14 cellular contexts compared by ENCODE assay signal in the genomic region with DNA sequence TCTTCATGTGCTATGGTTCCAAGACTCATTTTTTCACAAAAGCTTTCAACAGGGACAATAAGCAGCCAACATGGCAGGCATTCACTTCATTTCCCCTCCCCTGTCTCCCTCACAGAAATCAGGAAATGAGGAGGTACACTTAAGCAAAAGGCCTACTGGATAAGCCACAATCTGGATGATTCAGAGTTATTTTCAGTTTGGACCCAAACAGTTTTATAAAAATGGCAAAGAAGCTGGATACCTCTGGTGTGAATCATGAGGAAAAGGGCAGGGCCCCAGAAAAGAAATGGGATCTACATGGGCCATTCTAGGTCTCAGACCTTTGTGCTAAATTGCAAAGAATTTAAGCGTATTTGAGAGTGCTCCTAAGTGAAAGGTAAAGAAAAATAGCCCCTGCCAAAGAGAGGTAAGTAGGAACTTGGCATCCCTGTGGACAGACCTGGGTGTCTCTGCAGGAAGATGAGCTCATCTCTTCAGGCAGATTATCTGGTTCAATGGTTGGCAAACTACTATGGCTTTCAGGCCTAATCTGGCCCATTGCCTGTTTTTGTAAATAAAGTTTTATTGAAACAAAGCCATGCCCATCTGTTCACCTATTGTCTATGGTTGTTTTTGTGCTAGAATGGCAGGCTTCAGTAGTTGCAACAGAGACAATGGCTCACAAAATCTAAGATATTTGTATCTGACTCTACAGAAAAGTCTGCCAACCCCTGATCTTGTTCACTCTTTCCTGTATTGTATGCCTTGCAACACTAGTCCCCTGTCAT.
A peak's percentile ranks its signal among the peaks of the same experiment; 100 is the strongest.
DNase-seq lines count a peak whose midpoint lies in the region; FAIRE-seq and TF ChIP-seq lines count a peak whose summit lies in the region.
"Had no signal": no experiment of that assay in that cellular context is flagged by ENCODE, and none has a peak within 500 bp of the region (broad histone marks: within the 10 kb centered on the region; RNA-seq: fewer than 3 reads in every experiment).

No MANE protein-coding gene starts in this region.

- CTCF ChIA-PET in SK-N-SH (lab: Yijun Ruan, JAX) = interaction anchor here (1.0 kb wide), 1 partner anchor 30 kb away, joined by 3 read pairs; no protein-coding TSS in a partner anchor

- TF ChIP-seq EP300 in SK-N-SH (IDR thresholded peaks at IDR 0.05; ENCODE audit: borderline replicate concordance in 1 of 2, low read depth in 1 of 2, low read length in 1 of 2) = peak in 1 of 2 experiments; percentile 61; a peak in 1 of 4 replicates

- POLR2A ChIA-PET in SK-N-SH (lab: Yijun Ruan, JAX) = no interaction called here

- H3F3A ChIP-seq in SK-N-SH (replicated peaks; ENCODE audit: insufficient read depth) = no peaks in the 10 kb centered on the region

- no peak overlapping the region for H3K4me3 ChIP-seq in SK-N-SH (ENCODE audit: low read depth in 2 of 2, low read length in 1 of 2)

- H3K27me3 ChIP-seq in SK-N-SH (ENCODE audit: insufficient read depth) = no peaks in the 10 kb centered on the region

- H3K36me3 Mint-ChIP-seq in type B pancreatic cell = peaks cover 3% of the 10 kb centered on the region
- H3K36me3 Mint-ChIP-seq: naive B cell had no signal

- no peaks in the 10 kb centered on the region for H3K27me3 Mint-ChIP-seq in type B pancreatic cell
- H3K27me3 Mint-ChIP-seq: activated B cell treated with CpG ODN at 0.5 μM for 24 hours had no signal

- peak overlapping the region; percentile 23 for H3K4me3 Mint-ChIP-seq in type B pancreatic cell
- H3K4me3 Mint-ChIP-seq: activated B cell treated with CpG ODN at 0.5 μM for 24 hours, naive B cell had no signal

- H3K27ac ChIP-seq in SK-N-SH (ENCODE audit: low read depth in 2 of 2, low read length in 1 of 2) = peak overlapping the region; percentile 18 to 56; a peak in 3 of 4 replicates

- H3K79me2 ChIP-seq in SK-N-SH (ENCODE audit: insufficient read depth) = no peaks in the 10 kb centered on the region

- peaks cover 0 to 40% of the 10 kb centered on the region in 2 experiments; a peak in 3 of 4 replicates for H3K4me1 ChIP-seq in SK-N-SH (ENCODE audit: control insufficient read depth in 1 of 2, insufficient read depth in 2 of 2, low read depth in 1 of 2, low read length in 1 of 2)

- H4K20me1 ChIP-seq in SK-N-SH (ENCODE audit: insufficient read depth) = no peaks in the 10 kb centered on the region

- H2AFZ ChIP-seq in SK-N-SH (ENCODE audit: low read depth) = peak overlapping the region; percentile 48; the same call in 1 of the 2 replicates

- H3K9me3 Mint-ChIP-seq in type B pancreatic cell = peaks cover under 1% of the 10 kb centered on the region
- H3K9me3 Mint-ChIP-seq: activated B cell treated with CpG ODN at 0.5 μM for 24 hours had no signal

- H3K9ac ChIP-seq in SK-N-SH = no peak overlapping the region

- peak overlapping the region; percentile 16 for H3K27ac Mint-ChIP-seq in type B pancreatic cell
- H3K27ac Mint-ChIP-seq: activated B cell treated with CpG ODN at 0.5 μM for 24 hours, naive B cell had no signal

- H3K9me2 ChIP-seq in SK-N-SH = no peaks in the 10 kb centered on the region

- TF ChIP-seq CTCF in SK-N-SH (IDR thresholded peaks at IDR 0.05) = no peak
- no peak for TF ChIP-seq CTCF in type B pancreatic cell (conservative IDR thresholded peaks at IDR 0.05)

- H3K4me2 ChIP-seq in SK-N-SH = no peak overlapping the region

- peaks cover 0 to 3% of the 10 kb centered on the region in 2 experiments for H3K36me3 ChIP-seq in SK-N-SH (replicated peaks in 1 of 2; ENCODE audit: control insufficient read depth in 1 of 2, insufficient read depth in 2 of 2, low read length in 1 of 2)

- H3K4me1 Mint-ChIP-seq in type B pancreatic cell (ENCODE audit: unreplicated experiment) = peaks cover 16% of the 10 kb centered on the region
- H3K4me1 Mint-ChIP-seq: activated B cell treated with CpG ODN at 0.5 μM for 24 hours, naive B cell had no signal

- no peak for FAIRE-seq in GM12892 (lab: Jason Lieb, UNC)
- FAIRE-seq: A204.1 had no signal

- TF ChIP-seq POLR2A in GM12892 (IDR thresholded peaks at IDR 0.05; ENCODE audit: low read depth, low read length) = no peak

- DNase-seq in NCI-H2029 (lab: John Stamatoyannopoulos, UW) = peak; percentile 19
- no peak for DNase-seq in NCI-H2029 treated with DMSO at 0.1 percent for 48 hours (lab: John Stamatoyannopoulos, UW)
- DNase-seq in SK-N-SH = no peak
- DNase-seq in fibroblast of the conjunctiva (ENCODE audit: low read depth) = peak; percentile 61
- no peak for DNase-seq in type B pancreatic cell (ENCODE audit: extremely low spot score, unreplicated experiment)
- DNase-seq in NCI-H345 treated with DMSO at 0.1 percent for 48 hours (lab: John Stamatoyannopoulos, UW; ENCODE audit: unreplicated experiment) = no peak
- DNase-seq in GM12892 (ENCODE audit: insufficient read length) = no peak
- no peak for DNase-seq in NCI-H345 (lab: John Stamatoyannopoulos, UW)
- DNase-seq: activated B cell treated with CpG ODN at 0.5 μM for 24 hours; cortex of kidney; naive B cell; NCI-H1930; stimulated activated CD4-positive, alpha-beta T cell treated with anti-CD3 and anti-CD28 coated beads, Interleukin-15, amount 100 ng/mL, for 24 hours had no signal

- 49% methylated on average over 1 of the region's 1 CpG for WGBS in SK-N-SH (ENCODE audit: low lambda C conversion rate)

- H3K9me3 ChIP-seq in SK-N-SH = no peaks in the 10 kb centered on the region

- TF ChIP-seq RAD21 in SK-N-SH (IDR thresholded peaks at IDR 0.05; ENCODE audit: low read length) = no peak

TF ChIP-seq in SK-N-SH, 30 proteins besides CTCF, POLR2A, EP300 and RAD21 (continues in another document):
- TF ChIP-seq NFIC (IDR thresholded peaks at IDR 0.05; ENCODE audit: borderline replicate concordance) (peak; percentile 5; the same call in 1 of the 2 replicates), JUND (IDR thresholded peaks at IDR 0.05) (peak; percentile 69; the same call in 1 of the 2 replicates), ELF1 (IDR thresholded peaks at IDR 0.05) (peak; percentile 41; the same call in 1 of the 2 replicates), MXI1 (IDR thresholded peaks at IDR 0.05; ENCODE audit: low read depth, low read length) (no peak), NRF1 (IDR thresholded peaks at IDR 0.05; ENCODE audit: low read depth, low read length) (no peak), FOSL2 (IDR thresholded peaks at IDR 0.05; ENCODE audit: borderline replicate concordance, low read depth) (peak; percentile 81), TCF12 (IDR thresholded peaks at IDR 0.05) (peak; percentile 57), YY1 (IDR thresholded peaks at IDR 0.05; ENCODE audit: low read depth) (no peak), CHD2 (IDR thresholded peaks at IDR 0.05; ENCODE audit: low read length, partially characterized antibody) (no peak), MEF2A (IDR thresholded peaks at IDR 0.05; ENCODE audit: borderline replicate concordance, low read depth) (peak; percentile 89), EZH2phosphoT487 (IDR thresholded peaks at IDR 0.05; ENCODE audit: borderline replicate concordance, low read depth) (no peak)
- TF ChIP-seq, protein P1, sequence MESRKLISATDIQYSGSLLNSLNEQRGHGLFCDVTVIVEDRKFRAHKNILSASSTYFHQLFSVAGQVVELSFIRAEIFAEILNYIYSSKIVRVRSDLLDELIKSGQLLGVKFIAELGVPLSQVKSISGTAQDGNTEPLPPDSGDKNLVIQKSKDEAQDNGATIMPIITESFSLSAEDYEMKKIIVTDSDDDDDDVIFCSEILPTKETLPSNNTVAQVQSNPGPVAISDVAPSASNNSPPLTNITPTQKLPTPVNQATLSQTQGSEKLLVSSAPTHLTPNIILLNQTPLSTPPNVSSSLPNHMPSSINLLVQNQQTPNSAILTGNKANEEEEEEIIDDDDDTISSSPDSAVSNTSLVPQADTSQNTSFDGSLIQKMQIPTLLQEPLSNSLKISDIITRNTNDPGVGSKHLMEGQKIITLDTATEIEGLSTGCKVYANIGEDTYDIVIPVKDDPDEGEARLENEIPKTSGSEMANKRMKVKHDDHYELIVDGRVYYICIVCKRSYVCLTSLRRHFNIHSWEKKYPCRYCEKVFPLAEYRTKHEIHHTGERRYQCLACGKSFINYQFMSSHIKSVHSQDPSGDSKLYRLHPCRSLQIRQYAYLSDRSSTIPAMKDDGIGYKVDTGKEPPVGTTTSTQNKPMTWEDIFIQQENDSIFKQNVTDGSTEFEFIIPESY (IDR thresholded peaks at IDR 0.05; ENCODE audit: borderline replicate concordance, low read depth) = no peak
- TF ChIP-seq, protein P2, sequence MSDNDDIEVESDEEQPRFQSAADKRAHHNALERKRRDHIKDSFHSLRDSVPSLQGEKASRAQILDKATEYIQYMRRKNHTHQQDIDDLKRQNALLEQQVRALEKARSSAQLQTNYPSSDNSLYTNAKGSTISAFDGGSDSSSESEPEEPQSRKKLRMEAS (IDR thresholded peaks at IDR 0.05; ENCODE audit: low read depth) = no peak
- TF ChIP-seq, protein P3, sequence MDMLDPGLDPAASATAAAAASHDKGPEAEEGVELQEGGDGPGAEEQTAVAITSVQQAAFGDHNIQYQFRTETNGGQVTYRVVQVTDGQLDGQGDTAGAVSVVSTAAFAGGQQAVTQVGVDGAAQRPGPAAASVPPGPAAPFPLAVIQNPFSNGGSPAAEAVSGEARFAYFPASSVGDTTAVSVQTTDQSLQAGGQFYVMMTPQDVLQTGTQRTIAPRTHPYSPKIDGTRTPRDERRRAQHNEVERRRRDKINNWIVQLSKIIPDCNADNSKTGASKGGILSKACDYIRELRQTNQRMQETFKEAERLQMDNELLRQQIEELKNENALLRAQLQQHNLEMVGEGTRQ (IDR thresholded peaks at IDR 0.05; ENCODE audit: borderline replicate concordance, low read depth, low read length) = no peak
- TF ChIP-seq, protein P4, sequence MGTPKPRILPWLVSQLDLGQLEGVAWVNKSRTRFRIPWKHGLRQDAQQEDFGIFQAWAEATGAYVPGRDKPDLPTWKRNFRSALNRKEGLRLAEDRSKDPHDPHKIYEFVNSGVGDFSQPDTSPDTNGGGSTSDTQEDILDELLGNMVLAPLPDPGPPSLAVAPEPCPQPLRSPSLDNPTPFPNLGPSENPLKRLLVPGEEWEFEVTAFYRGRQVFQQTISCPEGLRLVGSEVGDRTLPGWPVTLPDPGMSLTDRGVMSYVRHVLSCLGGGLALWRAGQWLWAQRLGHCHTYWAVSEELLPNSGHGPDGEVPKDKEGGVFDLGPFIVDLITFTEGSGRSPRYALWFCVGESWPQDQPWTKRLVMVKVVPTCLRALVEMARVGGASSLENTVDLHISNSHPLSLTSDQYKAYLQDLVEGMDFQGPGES (IDR thresholded peaks at IDR 0.05; ENCODE audit: low read depth, low read length) = no peak

Comparison
In these comparisons a context has a peak if more than half of its experiments do, and no peak if none do; other contexts are left out.
1. DNase-seq: peak in NCI-H2029 (single experiment) and fibroblast of the conjunctiva (single experiment); none in NCI-H2029 treated with DMSO at 0.1 percent for 48 hours (single experiment), SK-N-SH (single experiment), type B pancreatic cell (single experiment), NCI-H345 treated with DMSO at 0.1 percent for 48 hours (single experiment), GM12892 (single experiment) and NCI-H345 (single experiment).